ENCODE assay signal across 10 cellular contexts in genomic region chr18:75226301-75226955, GRCh38. TPM values are rescaled to one million over a fixed set of nuclear protein-coding genes. Genes with fewer than 3 reads are reported as not detected.
DNase-seq lines count a peak whose midpoint lies in the region; ATAC-seq and TF ChIP-seq lines count a peak whose summit lies in the region.
"Had no signal": no experiment of that assay in that cellular context is flagged by ENCODE, and none has a peak within 500 bp of the region (broad histone marks: within the 10 kb centered on the region; RNA-seq: fewer than 3 reads in every experiment).

No MANE protein-coding gene starts in this region.

- H4K8ac ChIP-seq in mesenchymal stem cell (ENCODE audit: low read length) (peak overlapping the region; percentile 32), mesendoderm (ENCODE audit: low read depth, low read length) (no peak overlapping the region)

- H3K79me2 ChIP-seq in mesendoderm (ENCODE audit: control insufficient read depth, insufficient read depth, low read length): no peaks in the 10 kb centered on the region

- H3K9me3 ChIP-seq in Peyer's patch (no peaks in the 10 kb centered on the region), duodenal mucosa (ENCODE audit: control insufficient read depth in 1 of 2, low read length in 2 of 2) (no peaks in the 10 kb centered on the region), mesenchymal stem cell (ENCODE audit: control insufficient read depth, low read length) (no peaks in the 10 kb centered on the region), suprapubic skin (no peaks in the 10 kb centered on the region)

- H3K9ac ChIP-seq in duodenal mucosa (ENCODE audit: low read depth in 1 of 2, low read length in 2 of 2): peak overlapping the region; percentile 23 to 51
- H3K9ac ChIP-seq in mesenchymal stem cell (ENCODE audit: low read length): peak overlapping the region; percentile 71
- no peak overlapping the region for H3K9ac ChIP-seq in mesendoderm (ENCODE audit: low read length)

- H4K5ac ChIP-seq in mesendoderm (ENCODE audit: low read length): no peak overlapping the region

- H3K4me3 ChIP-seq in Peyer's patch: peak overlapping the region in 2 of 4 donors; percentile 31 to 43
- H3K4me3 ChIP-seq in duodenal mucosa (ENCODE audit: low read depth in 1 of 2, low read length in 2 of 2): peak overlapping the region; percentile 36 to 57
- H3K4me3 ChIP-seq in mesenchymal stem cell (ENCODE audit: insufficient read depth in 1 of 2, low read depth in 1 of 2, low read length in 2 of 2): peak overlapping the region; percentile 28 to 72
- peak overlapping the region; percentile 24 for H3K4me3 ChIP-seq in suprapubic skin
- no peak overlapping the region for H3K4me3 ChIP-seq in mesendoderm (ENCODE audit: low read length)

- H3K4me2 ChIP-seq in mesenchymal stem cell (ENCODE audit: low read length, poor library complexity, severe bottlenecking) (peak overlapping the region; percentile 90), mesendoderm (ENCODE audit: low read length) (no peak overlapping the region)

- H3K4me1 ChIP-seq in Peyer's patch (peaks cover 0 to 53% (median 1%) of the 10 kb centered on the region in 4 donors), duodenal mucosa (ENCODE audit: control insufficient read depth in 1 of 2, insufficient read depth in 2 of 2, low read length in 2 of 2) (peaks cover 27 to 28% of the 10 kb centered on the region in 2 donors), mesenchymal stem cell (ENCODE audit: control insufficient read depth, insufficient read depth, low read depth, low read length) (peaks cover 8% of the 10 kb centered on the region), suprapubic skin (peaks cover 29% of the 10 kb centered on the region), mesendoderm (ENCODE audit: control insufficient read depth, low read depth, low read length) (no peaks in the 10 kb centered on the region)

- no peak overlapping the region for H3K56ac ChIP-seq in mesendoderm (ENCODE audit: low read length)

- TF ChIP-seq EP300 in suprapubic skin (IDR thresholded peaks at IDR 0.05): no peak

- H3K4ac ChIP-seq in mesenchymal stem cell (ENCODE audit: low read depth in 1 of 2, low read length in 2 of 2): no peak overlapping the region
- H3K4ac ChIP-seq in mesendoderm (ENCODE audit: low read depth, low read length): no peak overlapping the region

- no peak for TF ChIP-seq POLR2A in Peyer's patch (IDR thresholded peaks at IDR 0.05)
- TF ChIP-seq POLR2A in suprapubic skin (IDR thresholded peaks at IDR 0.05): no peak

- H3K27me3 ChIP-seq in Peyer's patch (no peaks in the 10 kb centered on the region), duodenal mucosa (ENCODE audit: control insufficient read depth in 1 of 2, insufficient read depth in 2 of 2, low read length in 2 of 2) (no peaks in the 10 kb centered on the region), mesenchymal stem cell (ENCODE audit: control insufficient read depth in 1 of 2, insufficient read depth in 1 of 2, low read length in 2 of 2) (no peaks in the 10 kb centered on the region), suprapubic skin (no peaks in the 10 kb centered on the region), mesendoderm (ENCODE audit: insufficient read depth, low read length, poor library complexity) (no peaks in the 10 kb centered on the region)

- no peak overlapping the region for H2BK5ac ChIP-seq in mesenchymal stem cell (ENCODE audit: low read depth, low read length, poor library complexity, severe bottlenecking)
- no peak overlapping the region for H2BK5ac ChIP-seq in mesendoderm (ENCODE audit: low read length)

- H2BK15ac ChIP-seq in mesenchymal stem cell (ENCODE audit: low read depth, poor library complexity, severe bottlenecking) (no peak overlapping the region), mesendoderm (replicated peaks; ENCODE audit: low read depth) (no peak overlapping the region)

- no peak overlapping the region for H2AFZ ChIP-seq in mesenchymal stem cell (ENCODE audit: low read depth, low read length)

- TF ChIP-seq CTCF in Peyer's patch (IDR thresholded peaks at IDR 0.05) (no peak), suprapubic skin (IDR thresholded peaks at IDR 0.05) (no peak), GM10248 (IDR thresholded peaks at IDR 0.05; ENCODE audit: control extremely low read depth, extremely low read depth, low read depth, missing control alignments) (no peak)

- H3K23ac ChIP-seq in mesenchymal stem cell (ENCODE audit: low read length in 2 of 2): no peak overlapping the region
- no peak overlapping the region for H3K23ac ChIP-seq in mesendoderm (ENCODE audit: low read length)

- H3K27ac ChIP-seq in Peyer's patch: peak overlapping the region in 3 of 4 donors; percentile 11 to 66 (median 42)
- peak overlapping the region; percentile 54 for H3K27ac ChIP-seq in duodenal mucosa (ENCODE audit: low read depth, low read length)
- no peak overlapping the region for H3K27ac ChIP-seq in mesenchymal stem cell (ENCODE audit: low read length, poor library complexity, severe bottlenecking)
- H3K27ac ChIP-seq in suprapubic skin: no peak overlapping the region
- H3K27ac ChIP-seq in mesendoderm (ENCODE audit: low read depth, low read length): no peak overlapping the region

- peak overlapping the region; percentile 11 for H4K91ac ChIP-seq in mesenchymal stem cell (ENCODE audit: low read length)

- H3K79me1 ChIP-seq in mesenchymal stem cell (replicated peaks; ENCODE audit: low read length, poor library complexity, severe bottlenecking) (peaks cover 33% of the 10 kb centered on the region), mesendoderm (ENCODE audit: low read length) (no peaks in the 10 kb centered on the region)

- DNase-seq in Peyer's patch (peak in 1 of 3 donors; percentile 52), mesenchymal stem cell (no peak), suprapubic skin (ENCODE audit: low spot score in 2 of 2) (no peak), mesendoderm (no peak), GM10248 (ENCODE audit: extremely low spot score) (no peak)
- DNase-seq: SIG-M5; stimulated activated CD4-positive, alpha-beta T cell treated with anti-CD3 and anti-CD28 coated beads, Interleukin-12 subunit alpha, Interleukin-12 subunit beta, amount 100 ng/mL, for 4 hours had no signal

- POLR2A ChIA-PET in GM10248 (lab: Yijun Ruan, JAX): no interaction called here

- H3K14ac ChIP-seq in mesenchymal stem cell (ENCODE audit: low read length in 2 of 2): no peak overlapping the region

- H2BK12ac ChIP-seq in mesenchymal stem cell (ENCODE audit: low read length in 2 of 2): peak overlapping the region in 1 of 2 experiments; percentile 28

- H2BK120ac ChIP-seq in mesenchymal stem cell (ENCODE audit: low read depth, low read length) (peak overlapping the region; percentile 15), mesendoderm (ENCODE audit: low read depth, low read length) (no peak overlapping the region)

- ATAC-seq in HG03175 (IDR thresholded peaks at IDR 0.05; ENCODE audit: unreplicated experiment): no peak
- ATAC-seq: GM12878 had no signal

- no peaks in the 10 kb centered on the region for H3K36me3 ChIP-seq in Peyer's patch
- H3K36me3 ChIP-seq in duodenal mucosa (ENCODE audit: control insufficient read depth in 1 of 2, insufficient read depth in 2 of 2, low read length in 2 of 2): peaks cover 0 to 3% of the 10 kb centered on the region in 2 donors
- peaks cover 0 to 4% of the 10 kb centered on the region in 2 experiments for H3K36me3 ChIP-seq in mesenchymal stem cell (ENCODE audit: control insufficient read depth in 1 of 2, insufficient read depth in 2 of 2, low read depth in 1 of 2, low read length in 2 of 2)
- no peaks in the 10 kb centered on the region for H3K36me3 ChIP-seq in suprapubic skin
- no peaks in the 10 kb centered on the region for H3K36me3 ChIP-seq in mesendoderm (ENCODE audit: control insufficient read depth, insufficient read depth, low read length)

- WGBS in mesenchymal stem cell: 28% methylated on average over 10 of the region's 11 CpGs
- 39% methylated on average over 11 of the region's 11 CpGs for WGBS in suprapubic skin
- no CpG with 5 or more reads among the region's 11 CpGs for WGBS in mesendoderm (ENCODE audit: extremely low coverage, insufficient coverage, low lambda C conversion rate)

- CTCF ChIA-PET in GM10248 (lab: Yijun Ruan, JAX): interaction anchor here (0.6 to 2.3 kb wide), 4 partner anchors 9 to 253 kb away, joined by 3 to 8 read pairs (median 4); no protein-coding TSS in a partner anchor

- H3K18ac ChIP-seq in mesenchymal stem cell (ENCODE audit: low read depth in 1 of 2, low read length in 2 of 2) (no peak overlapping the region), mesendoderm (ENCODE audit: low read length) (no peak overlapping the region)

- no peak overlapping the region for H2AK5ac ChIP-seq in mesenchymal stem cell (ENCODE audit: low read length, severe bottlenecking)
- H2AK5ac ChIP-seq in mesendoderm (ENCODE audit: low read length): no peak overlapping the region

RNA-seq across cellular contexts. Expression of gene TSHZ1, which starts 15.8 kb away (rescaled TPM):
- total RNA-seq in Peyer's patch (10 to 100 TPM; 12.4 to 34.8 (median 28.4) TPM), suprapubic skin (10 to 100 TPM; 15.2 to 24.5 (median 20.3) TPM)
- 4.9 TPM for polyA plus RNA-seq in mesenchymal stem cell (2013, experiment 1 of 2)
- 4.4 TPM for polyA plus RNA-seq in mesenchymal stem cell (2013, experiment 2 of 2)
- polyA plus RNA-seq in mesendoderm (2013, experiment 1 of 2): 0.32 TPM
- 0.21 TPM for polyA plus RNA-seq in mesendoderm (2013, experiment 2 of 2)

RNA-seq across cellular contexts. Expression of gene PTGR3, which starts 17.5 kb away (rescaled TPM):
- total RNA-seq in Peyer's patch: 10 to 100 TPM; 19.6 to 24.1 (median 20.8) TPM
- polyA plus RNA-seq in mesenchymal stem cell (2013, experiment 1 of 2): 4.5 TPM
- 4.7 TPM for polyA plus RNA-seq in mesenchymal stem cell (2013, experiment 2 of 2)
- total RNA-seq in suprapubic skin: 10 to 100 TPM; 14.0 to 20.4 (median 15.5) TPM
- 1.3 TPM for polyA plus RNA-seq in mesendoderm (2013, experiment 1 of 2)
- 1.3 TPM for polyA plus RNA-seq in mesendoderm (2013, experiment 2 of 2)

Comparison
In these comparisons a context has a peak if more than half of its experiments do, and no peak if none do; other contexts are left out.
1. H3K27ac ChIP-seq: peak in Peyer's patch (3 of 4) and duodenal mucosa (single experiment); none in mesenchymal stem cell (single experiment), suprapubic skin (single experiment) and mesendoderm (single experiment).